Comparison of ENCODE assay signal across 16 cellular contexts in genomic region chr10:122021421-122021820, GRCh38. TPM values are rescaled to one million over a fixed set of nuclear protein-coding genes. Genes with fewer than 3 reads are reported as not detected.
A peak's percentile ranks its signal among the peaks of the same experiment; 100 is the strongest.
DNase-seq lines count a peak whose midpoint lies in the region; ATAC-seq and TF ChIP-seq lines count a peak whose summit lies in the region.
"Had no signal": no experiment of that assay in that cellular context is flagged by ENCODE, and none has a peak within 500 bp of the region (broad histone marks: within the 10 kb centered on the region; RNA-seq: fewer than 3 reads in every experiment).

No MANE protein-coding gene starts in this region.

- no peak overlapping the region for H2BK5ac ChIP-seq in mesenchymal stem cell (ENCODE audit: low read depth, low read length, poor library complexity, severe bottlenecking)

- H3K4me2 ChIP-seq in mesenchymal stem cell (ENCODE audit: low read length, poor library complexity, severe bottlenecking) = no peak overlapping the region
- H3K4me2 ChIP-seq: A549 had no signal

- no peak for TF ChIP-seq CTCF in esophagus squamous epithelium (IDR thresholded peaks at IDR 0.05)

- no peak overlapping the region for H4K91ac ChIP-seq in mesenchymal stem cell (ENCODE audit: low read length)

- H2BK12ac ChIP-seq in mesenchymal stem cell (ENCODE audit: low read length in 2 of 2) = no peak overlapping the region

- no peak overlapping the region for H3K23ac ChIP-seq in mesenchymal stem cell (ENCODE audit: low read length in 2 of 2)

- H3K4me1 ChIP-seq in esophagus squamous epithelium (peaks cover 4 to 45% (median 13%) of the 10 kb centered on the region in 3 donors), mesenchymal stem cell (ENCODE audit: control insufficient read depth, insufficient read depth, low read depth, low read length) (peaks cover 3% of the 10 kb centered on the region), aorta (ENCODE audit: control insufficient read depth in 1 of 2, insufficient read depth in 2 of 2, low read length in 2 of 2) (peaks cover under 1 to 2% of the 10 kb centered on the region in 2 donors)
- H3K4me1 ChIP-seq: testis had no signal

- H3K27ac ChIP-seq in esophagus squamous epithelium (peak overlapping the region; percentile 90 to 95 (median 94)), mesenchymal stem cell (ENCODE audit: low read length, poor library complexity, severe bottlenecking) (no peak overlapping the region), aorta (ENCODE audit: low read depth in 1 of 2, low read length in 2 of 2) (peak overlapping the region in 1 of 2 donors; percentile 64)
- H3K27ac ChIP-seq: A549, testis had no signal

- DNase-seq in Right ventricle myocardium inferior (ENCODE audit: missing footprints) = no peak
- no peak for DNase-seq in cardiac septum (ENCODE audit: low spot score)
- DNase-seq in esophagus squamous epithelium (lab: John Stamatoyannopoulos, UW) = no peak
- DNase-seq in mesenchymal stem cell = no peak
- no peak for DNase-seq in aorta
- DNase-seq in ecto neural progenitor cell (ENCODE audit: low spot score) = no peak
- DNase-seq: activated CD4-positive, alpha-beta T cell treated with anti-CD3 and anti-CD28 coated beads, Interleukin-2, amount 50 U/mL, for 4 hours; activated effector memory CD4-positive, alpha-beta T cell treated with anti-CD3 and anti-CD28 coated beads, Interleukin-2, amount 50 U/mL, for 16 hours; caudate nucleus; DMS153; NCI-H2107; T-helper 17 cell; testis had no signal

- H2AK5ac ChIP-seq in mesenchymal stem cell (ENCODE audit: low read length, severe bottlenecking) = no peak overlapping the region

- intact Hi-C loops in Right ventricle myocardium inferior (cut with DNase I) (no loop called here), cardiac septum (cut with DNase I) (no loop called here), esophagus squamous epithelium (cut with DNase I) (no loop called here), aorta (cut with DNase I) (no loop called here)

- H3K9ac ChIP-seq in mesenchymal stem cell (ENCODE audit: low read length) = peak overlapping the region; percentile 65

- no peak overlapping the region for H3K14ac ChIP-seq in mesenchymal stem cell (ENCODE audit: low read length in 2 of 2)

- H3K27me3 ChIP-seq in esophagus squamous epithelium = no peaks in the 10 kb centered on the region
- peaks cover 0 to 14% of the 10 kb centered on the region in 2 experiments for H3K27me3 ChIP-seq in mesenchymal stem cell (ENCODE audit: control insufficient read depth in 1 of 2, insufficient read depth in 1 of 2, low read length in 2 of 2)
- H3K27me3 ChIP-seq in aorta (ENCODE audit: control insufficient read depth in 1 of 2, insufficient read depth in 2 of 2, low read length in 1 of 2) = no peaks in the 10 kb centered on the region
- H3K27me3 ChIP-seq: testis had no signal

- H3K36me3 ChIP-seq in esophagus squamous epithelium (peaks cover 0 to 7% (median 0%) of the 10 kb centered on the region in 3 donors), mesenchymal stem cell (ENCODE audit: control insufficient read depth in 1 of 2, insufficient read depth in 2 of 2, low read depth in 1 of 2, low read length in 2 of 2) (no peaks in the 10 kb centered on the region), aorta (ENCODE audit: control insufficient read depth in 1 of 2, insufficient read depth in 2 of 2, low read length in 1 of 2) (no peaks in the 10 kb centered on the region)

- H3K79me1 ChIP-seq in mesenchymal stem cell (replicated peaks; ENCODE audit: low read length, poor library complexity, severe bottlenecking) = no peaks in the 10 kb centered on the region

- 15 to 27% methylated on average over 10 of the region's 10 CpGs for WGBS in esophagus squamous epithelium, 2 donors
- 82% methylated on average over 10 of the region's 10 CpGs for WGBS in mesenchymal stem cell
- 4 to 9% methylated on average over 10 of the region's 10 CpGs for WGBS in aorta, 2 donors

- H3K9me3 ChIP-seq in esophagus squamous epithelium = no peaks in the 10 kb centered on the region
- H3K9me3 ChIP-seq in mesenchymal stem cell (ENCODE audit: control insufficient read depth, low read length) = no peaks in the 10 kb centered on the region
- H3K9me3 ChIP-seq in aorta (ENCODE audit: control insufficient read depth, low read length) = no peaks in the 10 kb centered on the region
- H3K9me3 ChIP-seq: A549, testis had no signal

- no peak overlapping the region for H3K4ac ChIP-seq in mesenchymal stem cell (ENCODE audit: low read depth in 1 of 2, low read length in 2 of 2)

- no peak for TF ChIP-seq POLR2A in esophagus squamous epithelium (IDR thresholded peaks at IDR 0.05)

- no peak overlapping the region for H2BK120ac ChIP-seq in mesenchymal stem cell (ENCODE audit: low read depth, low read length)

- no peak overlapping the region for H2AFZ ChIP-seq in mesenchymal stem cell (ENCODE audit: low read depth, low read length)

- ATAC-seq in Right ventricle myocardium inferior (peak; percentile 18), aorta (ENCODE audit: low FRiP score) (no peak), GM19351 (IDR thresholded peaks at IDR 0.05; ENCODE audit: unreplicated experiment) (no peak), HG03095 (IDR thresholded peaks at IDR 0.05; ENCODE audit: unreplicated experiment) (no peak)
- ATAC-seq: A549, T-helper 17 cell had no signal

- peak overlapping the region; percentile 41 to 63 (median 51) for H3K4me3 ChIP-seq in esophagus squamous epithelium
- H3K4me3 ChIP-seq in mesenchymal stem cell (ENCODE audit: insufficient read depth in 1 of 2, low read depth in 1 of 2, low read length in 2 of 2) = peak overlapping the region in 1 of 2 experiments; percentile 73
- peak overlapping the region; percentile 4 to 53 for H3K4me3 ChIP-seq in aorta (ENCODE audit: low read length in 2 of 2)
- H3K4me3 ChIP-seq: A549, testis had no signal

- no peak overlapping the region for H2BK15ac ChIP-seq in mesenchymal stem cell (ENCODE audit: low read depth, poor library complexity, severe bottlenecking)

- no peak overlapping the region for H3K18ac ChIP-seq in mesenchymal stem cell (ENCODE audit: low read depth in 1 of 2, low read length in 2 of 2)

- H4K8ac ChIP-seq in mesenchymal stem cell (ENCODE audit: low read length) = no peak overlapping the region

RNA-seq across cellular contexts. Expression of gene TACC2, which starts 32.5 kb away (rescaled TPM):
- 341 TPM for total RNA-seq in Right ventricle myocardium inferior
- total RNA-seq in cardiac septum = 282 TPM
- total RNA-seq in esophagus squamous epithelium = 100 to 1,000 TPM in 1 of 4 donors, 10 to 100 TPM in 3; 46.5 to 106 (median 71.6) TPM
- 32.5 TPM for polyA plus RNA-seq in mesenchymal stem cell (2013, experiment 1 of 2)
- polyA plus RNA-seq in mesenchymal stem cell (2013, experiment 2 of 2) = 32.0 TPM
- total RNA-seq in aorta = 10 to 100 TPM; 60.7 to 74.4 TPM
- 10 to 100 TPM; 25.8 to 41.0 TPM for polyA plus RNA-seq in aorta
- total RNA-seq: T-helper 17 cell had no signal

RNA-seq across cellular contexts. Expression of gene NSMCE4A, which starts 46.4 kb away (rescaled TPM):
- total RNA-seq in Right ventricle myocardium inferior = 26.6 TPM
- 29.0 TPM for total RNA-seq in cardiac septum
- total RNA-seq in esophagus squamous epithelium = 10 to 100 TPM; 37.0 to 83.2 (median 41.5) TPM
- polyA plus RNA-seq in mesenchymal stem cell (2013, experiment 1 of 2) = 20.6 TPM
- polyA plus RNA-seq in mesenchymal stem cell (2013, experiment 2 of 2) = 20.8 TPM
- total RNA-seq in aorta = 10 to 100 TPM; 36.7 to 50.3 TPM
- polyA plus RNA-seq in aorta = 10 to 100 TPM; 25.0 to 84.9 TPM
